1 cellular context compared by ENCODE assay signal in the genomic region with DNA sequence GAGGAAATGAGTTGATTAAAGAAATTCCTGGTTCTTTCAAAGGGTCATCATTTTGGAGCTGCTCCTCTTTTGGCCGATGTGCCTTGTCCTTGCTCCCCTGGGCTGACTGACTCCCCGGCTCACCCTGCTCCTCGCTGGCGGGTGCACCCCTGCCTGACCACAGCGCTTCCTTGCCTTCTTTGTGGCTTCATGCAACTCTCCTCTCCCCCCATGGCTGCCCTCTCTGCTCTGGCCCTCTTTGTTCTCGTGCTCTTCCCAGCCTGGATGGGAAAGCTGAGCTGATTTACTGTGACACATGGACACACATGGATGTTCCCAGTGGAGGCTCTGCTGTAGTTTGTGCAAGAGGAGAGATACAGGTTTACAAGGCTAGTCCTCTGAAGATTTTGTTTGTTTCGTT.
TF ChIP-seq lines count a peak whose summit lies in the region.

No MANE protein-coding gene starts in this region.

TF ChIP-seq in SK-N-SH treated with all-trans-retinoic acid at 6 μM for 48 hours, 23 proteins besides CTCF, POLR2A, EP300 and RAD21 (continued from another document):
- TF ChIP-seq SNAI2 (CRISPR knock-in tag; IDR thresholded peaks at IDR 0.05) (no peak), ARNTL (CRISPR knock-in tag; IDR thresholded peaks at IDR 0.05; ENCODE audit: borderline replicate concordance, low read depth) (no peak), ZNF8 (CRISPR knock-in tag; IDR thresholded peaks at IDR 0.05) (no peak), ESRRG (CRISPR knock-in tag; IDR thresholded peaks at IDR 0.05) (no peak), ZFP30 (CRISPR knock-in tag; IDR thresholded peaks at IDR 0.05) (no peak), CSDC2 (CRISPR knock-in tag; IDR thresholded peaks at IDR 0.05) (no peak)
- TF ChIP-seq, protein P1, sequence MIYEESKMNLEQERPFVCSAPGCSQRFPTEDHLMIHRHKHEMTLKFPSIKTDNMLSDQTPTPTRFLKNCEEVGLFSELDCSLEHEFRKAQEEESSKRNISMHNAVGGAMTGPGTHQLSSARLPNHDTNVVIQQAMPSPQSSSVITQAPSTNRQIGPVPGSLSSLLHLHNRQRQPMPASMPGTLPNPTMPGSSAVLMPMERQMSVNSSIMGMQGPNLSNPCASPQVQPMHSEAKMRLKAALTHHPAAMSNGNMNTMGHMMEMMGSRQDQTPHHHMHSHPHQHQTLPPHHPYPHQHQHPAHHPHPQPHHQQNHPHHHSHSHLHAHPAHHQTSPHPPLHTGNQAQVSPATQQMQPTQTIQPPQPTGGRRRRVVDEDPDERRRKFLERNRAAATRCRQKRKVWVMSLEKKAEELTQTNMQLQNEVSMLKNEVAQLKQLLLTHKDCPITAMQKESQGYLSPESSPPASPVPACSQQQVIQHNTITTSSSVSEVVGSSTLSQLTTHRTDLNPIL (CRISPR knock-in tag; IDR thresholded peaks at IDR 0.05; ENCODE audit: low read depth) = no peak
